ENCODE assay signal across 32 cellular contexts in genomic region chr2:62364786-62365185, GRCh38.
"Had no signal": no experiment of that assay in that cellular context is flagged by ENCODE, and none has a peak within 500 bp of the region (broad histone marks: within the 10 kb centered on the region; RNA-seq: fewer than 3 reads in every experiment).

No MANE protein-coding gene starts in this region.

- H3K36me3 Mint-ChIP-seq: activated CD4-positive, alpha-beta memory T cell treated with anti-CD3 and anti-CD28 coated beads for 36 hours; activated naive CD4-positive, alpha-beta T cell treated with anti-CD3 and anti-CD28 coated beads, Interleukin-2, amount 10 ng/mL, durations not matched to agents 7 days and 5 days; brain; stimulated activated memory B cell treated with anti-CD40 and anti-IgM and Interleukin-4, amounts not matched to agents 10 μg/mL and 1 μg/mL and 100 μg/mL, for 72 hours had no signal

- ATAC-seq: heart right ventricle; stimulated activated memory B cell treated with anti-CD40 and anti-IgM and Interleukin-4, amounts not matched to agents 10 μg/mL and 1 μg/mL and 100 μg/mL, for 72 hours; stimulated activated naive CD8-positive, alpha-beta T cell treated with anti-CD3 and anti-CD28 coated beads, Interleukin-15, amount 100 ng/mL, for 72 hours; upper lobe of right lung had no signal

- H3K27me3 ChIP-seq: ascending aorta, cardiac muscle cell, colonic mucosa, esophagus squamous epithelium, heart right ventricle, ovary, sigmoid colon, thyroid gland, upper lobe of right lung had no signal

- H3K27me3 Mint-ChIP-seq: activated CD4-positive, alpha-beta memory T cell treated with anti-CD3 and anti-CD28 coated beads for 36 hours; activated naive CD4-positive, alpha-beta T cell treated with anti-CD3 and anti-CD28 coated beads, Interleukin-2, amount 10 ng/mL, durations not matched to agents 7 days and 5 days; activated naive CD8-positive, alpha-beta T cell treated with anti-CD3 and anti-CD28 coated beads, Interleukin-2, amount 10 ng/mL, durations not matched to agents 7 days and 5 days; activated T-cell treated with anti-CD3 and anti-CD28 coated beads, Interleukin-2, amount 50 U/mL, for 24 hours; progenitor cell of endocrine pancreas; stimulated activated memory B cell treated with anti-CD40 and anti-IgM and Interleukin-4, amounts not matched to agents 10 μg/mL and 1 μg/mL and 100 μg/mL, for 72 hours; stimulated activated naive CD8-positive, alpha-beta T cell treated with anti-CD3 and anti-CD28 coated beads, Interleukin-15, amount 100 ng/mL, for 72 hours had no signal

- H3K36me3 ChIP-seq: ascending aorta, cardiac muscle cell, colonic mucosa, esophagus squamous epithelium, heart right ventricle, left ventricle myocardium inferior, ovary, sigmoid colon, thyroid gland, upper lobe of right lung had no signal

- H3K4me3 Mint-ChIP-seq: activated CD4-positive, alpha-beta memory T cell treated with anti-CD3 and anti-CD28 coated beads for 36 hours; activated naive CD4-positive, alpha-beta T cell treated with anti-CD3 and anti-CD28 coated beads, Interleukin-2, amount 10 ng/mL, durations not matched to agents 7 days and 5 days; activated naive CD8-positive, alpha-beta T cell treated with anti-CD3 and anti-CD28 coated beads, Interleukin-2, amount 10 ng/mL, durations not matched to agents 7 days and 5 days; activated T-cell treated with anti-CD3 and anti-CD28 coated beads, Interleukin-2, amount 50 U/mL, for 24 hours; brain; nephron; stimulated activated memory B cell treated with anti-CD40 and anti-IgM and Interleukin-4, amounts not matched to agents 10 μg/mL and 1 μg/mL and 100 μg/mL, for 72 hours; stimulated activated naive CD8-positive, alpha-beta T cell treated with anti-CD3 and anti-CD28 coated beads, Interleukin-15, amount 100 ng/mL, for 72 hours; T-helper 2 cell treated with Interferon-gamma antibody and Interleukin-4, amounts not matched to agents 5 μg/mL and 100 μg/mL, for 36 hours had no signal

- H3K4me1 Mint-ChIP-seq: activated naive CD4-positive, alpha-beta T cell treated with anti-CD3 and anti-CD28 coated beads, Interleukin-2, amount 10 ng/mL, durations not matched to agents 7 days and 5 days; brain; nephron had no signal

- H3K27ac ChIP-seq: ascending aorta, cardiac muscle cell, colonic mucosa, epithelial cell of prostate, esophagus squamous epithelium, heart right ventricle, left ventricle myocardium inferior, ovary, sigmoid colon, thyroid gland, upper lobe of right lung had no signal

- H3K9me3 ChIP-seq: colonic mucosa, ovary, sigmoid colon, thyroid gland, upper lobe of right lung had no signal

- H3K9me3 Mint-ChIP-seq: activated naive CD4-positive, alpha-beta T cell treated with anti-CD3 and anti-CD28 coated beads, Interleukin-2, amount 10 ng/mL, durations not matched to agents 7 days and 5 days; nephron; stimulated activated naive CD8-positive, alpha-beta T cell treated with anti-CD3 and anti-CD28 coated beads, Interleukin-15, amount 100 ng/mL, for 72 hours; T-helper 2 cell treated with Interferon-gamma antibody and Interleukin-4, amounts not matched to agents 5 μg/mL and 100 μg/mL, for 36 hours had no signal

- H3K4me3 ChIP-seq: ascending aorta, cardiac muscle cell, colonic mucosa, esophagus squamous epithelium, heart right ventricle, left ventricle myocardium inferior, lung, ovary, sigmoid colon, thyroid gland, upper lobe of right lung had no signal

- H3K4me1 ChIP-seq: ascending aorta, colonic mucosa, heart right ventricle, left ventricle myocardium inferior, sigmoid colon, upper lobe of right lung had no signal

- H3K27ac Mint-ChIP-seq: activated CD4-positive, alpha-beta memory T cell treated with anti-CD3 and anti-CD28 coated beads for 36 hours; activated naive CD4-positive, alpha-beta T cell treated with anti-CD3 and anti-CD28 coated beads, Interleukin-2, amount 10 ng/mL, durations not matched to agents 7 days and 5 days; activated naive CD8-positive, alpha-beta T cell treated with anti-CD3 and anti-CD28 coated beads, Interleukin-2, amount 10 ng/mL, durations not matched to agents 7 days and 5 days; activated T-cell treated with anti-CD3 and anti-CD28 coated beads, Interleukin-2, amount 50 U/mL, for 24 hours; nephron; progenitor cell of endocrine pancreas; stimulated activated memory B cell treated with anti-CD40 and anti-IgM and Interleukin-4, amounts not matched to agents 10 μg/mL and 1 μg/mL and 100 μg/mL, for 72 hours; stimulated activated naive CD8-positive, alpha-beta T cell treated with anti-CD3 and anti-CD28 coated beads, Interleukin-15, amount 100 ng/mL, for 72 hours; T-helper 2 cell treated with Interferon-gamma antibody and Interleukin-4, amounts not matched to agents 5 μg/mL and 100 μg/mL, for 36 hours had no signal

- DNase-seq: activated CD4-positive, alpha-beta memory T cell treated with anti-CD3 and anti-CD28 coated beads for 36 hours; activated CD4-positive, alpha-beta T cell treated with anti-CD3 and anti-CD28 coated beads for 48 hours; activated CD8-positive, alpha-beta memory T cell treated with anti-CD3 and anti-CD28 coated beads, Interleukin-2, amount 50 U/mL, for 4 hours; activated gamma-delta T cell; activated naive CD4-positive, alpha-beta T cell treated with anti-CD3 and anti-CD28 coated beads, Interleukin-2, amount 10 ng/mL, durations not matched to agents 7 days and 5 days; activated naive CD8-positive, alpha-beta T cell treated with anti-CD3 and anti-CD28 coated beads, Interleukin-2, amount 10 ng/mL, durations not matched to agents 7 days and 5 days; activated T-cell treated with anti-CD3 and anti-CD28 coated beads, Interleukin-2, amount 50 U/mL, for 24 hours; cerebellar nuclear complex; colonic mucosa; effector CD8-positive, alpha-beta T cell; esophagus squamous epithelium; foreskin melanocyte; heart right ventricle; left ventricle myocardium inferior; ovary; sigmoid colon; small intestine; stimulated activated CD4-positive, alpha-beta T cell treated with anti-CD3 and anti-CD28 coated beads, Interleukin-4, amount 100 ng/mL, for 4 hours; stimulated activated CD8-positive, alpha-beta memory T cell treated with anti-CD3 and anti-CD28 coated beads, Interleukin-4, amount 100 ng/mL, for 48 hours; stimulated activated naive CD8-positive, alpha-beta T cell treated with anti-CD3 and anti-CD28 coated beads, Interleukin-15, amount 100 ng/mL, for 72 hours; substantia nigra; thyroid gland; upper lobe of right lung had no signal
